ENCODE assay signal across 16 cellular contexts in the genomic region with DNA sequence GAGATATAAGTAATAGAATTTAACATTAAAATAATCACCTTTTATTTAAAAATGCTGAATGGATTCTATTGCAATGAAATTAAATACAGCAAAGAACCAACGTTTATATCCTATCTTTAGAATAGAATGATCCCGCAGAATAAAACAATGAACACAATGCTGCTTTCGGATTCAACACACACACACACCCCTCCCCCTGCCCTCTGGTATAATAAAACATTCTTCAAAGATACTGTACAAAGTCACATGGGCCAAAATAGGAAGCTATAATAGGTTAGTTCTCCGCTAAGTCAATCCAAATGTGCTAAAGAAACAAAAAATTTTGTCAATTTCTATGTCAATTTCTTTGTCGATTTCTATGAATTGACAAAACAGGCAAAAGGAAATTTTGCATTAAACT.
"Had no signal": no experiment of that assay in that cellular context is flagged by ENCODE, and none has a peak within 500 bp of the region (broad histone marks: within the 10 kb centered on the region; RNA-seq: fewer than 3 reads in every experiment).

No MANE protein-coding gene starts in this region.

- H3K27ac ChIP-seq: heart left ventricle had no signal

- DNase-seq: cerebellar nuclear complex; effector CD4-positive, alpha-beta T cell; foreskin melanocyte; heart left ventricle; hippocampal formation; left colon; natural killer cell; right cardiac atrium; stimulated activated CD4-positive, alpha-beta T cell treated with anti-CD3 and anti-CD28 coated beads, Interleukin-4, amount 100 ng/mL, for 1 hour; stimulated activated CD8-positive, alpha-beta memory T cell treated with anti-CD3 and anti-CD28 coated beads, Interleukin-4, amount 100 ng/mL, for 48 hours; stimulated activated naive CD8-positive, alpha-beta T cell treated with anti-CD3 and anti-CD28 coated beads, Interleukin-15, Interleukin-2, amounts not matched to agents 100 U/mL and 50 U/mL, for 24 hours; trophoblast cell had no signal

- H3K9me3 Mint-ChIP-seq: dendritic cell treated with granulocyte-macrophage colony-stimulating factor and Interleukin-4, amounts not matched to agents 40 ng/mL and 50 ng/mL, for 4 days; natural killer cell; neural crest cell; stimulated activated effector memory CD8-positive, alpha-beta T cell treated with anti-CD3 and anti-CD28 coated beads, Interleukin-12 subunit alpha, Interleukin-12 subunit beta, amount 100 ng/mL, for 72 hours had no signal

- H3K36me3 Mint-ChIP-seq: natural killer cell had no signal

- ATAC-seq: heart left ventricle; left colon; natural killer cell; stimulated activated effector memory CD8-positive, alpha-beta T cell treated with anti-CD3 and anti-CD28 coated beads, Interleukin-12 subunit alpha, Interleukin-12 subunit beta, amount 100 ng/mL, for 72 hours; stimulated activated naive CD8-positive, alpha-beta T cell treated with anti-CD3 and anti-CD28 coated beads, Interleukin-15, Interleukin-2, amounts not matched to agents 100 U/mL and 50 U/mL, for 24 hours had no signal

- H3K27ac Mint-ChIP-seq: dendritic cell treated with granulocyte-macrophage colony-stimulating factor and Interleukin-4, amounts not matched to agents 40 ng/mL and 50 ng/mL, for 4 days; natural killer cell; progenitor cell of endocrine pancreas; stimulated activated effector memory CD8-positive, alpha-beta T cell treated with anti-CD3 and anti-CD28 coated beads, Interleukin-12 subunit alpha, Interleukin-12 subunit beta, amount 100 ng/mL, for 72 hours had no signal

- H3K4me3 Mint-ChIP-seq: dendritic cell treated with granulocyte-macrophage colony-stimulating factor and Interleukin-4, amounts not matched to agents 40 ng/mL and 50 ng/mL, for 4 days; natural killer cell; neural crest cell; stimulated activated effector memory CD8-positive, alpha-beta T cell treated with anti-CD3 and anti-CD28 coated beads, Interleukin-12 subunit alpha, Interleukin-12 subunit beta, amount 100 ng/mL, for 72 hours had no signal

- H3K27me3 Mint-ChIP-seq: dendritic cell treated with granulocyte-macrophage colony-stimulating factor and Interleukin-4, amounts not matched to agents 40 ng/mL and 50 ng/mL, for 4 days; progenitor cell of endocrine pancreas had no signal
